ENCODE assay signal across 25 cellular contexts in genomic region chr10:16754765-16755164, GRCh38.
"Had no signal": no experiment of that assay in that cellular context is flagged by ENCODE, and none has a peak within 500 bp of the region (broad histone marks: within the 10 kb centered on the region; RNA-seq: fewer than 3 reads in every experiment).

No MANE protein-coding gene starts in this region.

- H3K4me1 ChIP-seq: neural progenitor cell, parathyroid adenoma, psoas muscle, right lobe of liver, sigmoid colon, stomach, thyroid gland, tibial nerve, upper lobe of left lung, uterus had no signal

- ATAC-seq: natural killer cell; psoas muscle; right cardiac atrium; right lobe of liver; stimulated activated effector memory CD8-positive, alpha-beta T cell treated with anti-CD3 and anti-CD28 coated beads, Interleukin-12 subunit alpha, Interleukin-12 subunit beta, amount 100 ng/mL, for 72 hours; stimulated activated naive B cell treated with anti-CD40 and anti-IgM and Interleukin-4, amounts not matched to agents 10 μg/mL and 1 μg/mL and 100 μg/mL, for 72 hours had no signal

- H3K9ac ChIP-seq: neural progenitor cell, parathyroid adenoma had no signal

- H3K27ac ChIP-seq: neural progenitor cell, ovary, parathyroid adenoma, psoas muscle, right lobe of liver, sigmoid colon, stomach, thoracic aorta, thyroid gland, tibial nerve, upper lobe of left lung, uterus had no signal

- DNase-seq: natural killer cell; occipital lobe; ovary; posterior cingulate gyrus; psoas muscle; right cardiac atrium; right lobe of liver; sigmoid colon; small intestine; stimulated activated CD4-positive, alpha-beta T cell treated with anti-CD3 and anti-CD28 coated beads, Interleukin-15, amount 100 ng/mL, for 24 hours; stimulated activated CD4-positive, alpha-beta T cell treated with anti-CD3 and anti-CD28 coated beads, Interleukin-2, amount 100 ng/mL, for 24 hours; stimulated activated CD4-positive, alpha-beta T cell treated with anti-CD3 and anti-CD28 coated beads, Interleukin-2, amount 100 ng/mL, for 48 hours; stimulated activated CD4-positive, alpha-beta T cell treated with anti-CD3 and anti-CD28 coated beads, Interleukin-4, amount 100 ng/mL, for 24 hours; stimulated activated naive B cell treated with anti-CD40 and anti-IgM and Interleukin-4, amounts not matched to agents 10 μg/mL and 1 μg/mL and 100 μg/mL, for 72 hours; stimulated activated naive CD4-positive, alpha-beta T cell treated with Interleukin-2 at 50 U/mL for 16 hours; stomach; thyroid gland; trophoblast cell; uterus had no signal

- H2AFZ ChIP-seq: neural progenitor cell, parathyroid adenoma had no signal

- H3K4me2 ChIP-seq: neural progenitor cell had no signal

- H3K27me3 ChIP-seq: neural progenitor cell, ovary, right lobe of liver, sigmoid colon, stomach, thyroid gland, tibial nerve, upper lobe of left lung, uterus had no signal

- H3K9me3 ChIP-seq: ovary, psoas muscle, right lobe of liver, sigmoid colon, stomach, thoracic aorta, thyroid gland, tibial nerve, upper lobe of left lung, uterus had no signal

- H3K36me3 ChIP-seq: neural progenitor cell, ovary, uterus had no signal

- H3K4me3 ChIP-seq: neural progenitor cell, ovary, psoas muscle, right lobe of liver, sigmoid colon, stomach, thoracic aorta, thyroid gland, tibial nerve, upper lobe of left lung, uterus had no signal

- H3K79me2 ChIP-seq: parathyroid adenoma had no signal
